Comparison of ENCODE assay signal across 1 cellular context in the genomic region with DNA sequence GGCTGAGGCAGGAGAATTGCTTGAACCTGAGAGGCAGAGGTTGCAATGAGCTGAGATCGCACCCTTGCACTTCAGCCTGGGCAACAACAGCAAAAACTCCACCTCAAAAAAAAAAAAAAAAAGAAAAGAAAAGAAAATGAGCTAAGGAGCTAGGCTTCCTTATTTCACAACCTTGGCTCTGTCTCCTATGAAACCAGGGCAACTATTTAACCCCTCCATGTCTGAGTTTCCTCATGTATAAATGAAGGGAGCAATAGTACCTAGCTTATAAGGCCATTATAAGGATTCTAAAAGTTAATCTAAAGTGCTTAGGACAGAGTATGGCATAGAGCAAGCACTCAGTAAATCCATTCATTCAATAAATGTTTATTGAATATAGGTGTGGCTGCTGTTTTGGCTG. TPM values are rescaled to one million over a fixed set of nuclear protein-coding genes. Genes with fewer than 3 reads are reported as not detected.
"Had no signal": no experiment of that assay in that cellular context is flagged by ENCODE, and none has a peak within 500 bp of the region (broad histone marks: within the 10 kb centered on the region; RNA-seq: fewer than 3 reads in every experiment).

No MANE protein-coding gene starts in this region.

RNA-seq across cellular contexts. Expression of gene FAM72B, which starts 32.8 kb away (rescaled TPM):
- total RNA-seq: body of pancreas had no signal
